1 cellular context compared by ENCODE assay signal in the genomic region with DNA sequence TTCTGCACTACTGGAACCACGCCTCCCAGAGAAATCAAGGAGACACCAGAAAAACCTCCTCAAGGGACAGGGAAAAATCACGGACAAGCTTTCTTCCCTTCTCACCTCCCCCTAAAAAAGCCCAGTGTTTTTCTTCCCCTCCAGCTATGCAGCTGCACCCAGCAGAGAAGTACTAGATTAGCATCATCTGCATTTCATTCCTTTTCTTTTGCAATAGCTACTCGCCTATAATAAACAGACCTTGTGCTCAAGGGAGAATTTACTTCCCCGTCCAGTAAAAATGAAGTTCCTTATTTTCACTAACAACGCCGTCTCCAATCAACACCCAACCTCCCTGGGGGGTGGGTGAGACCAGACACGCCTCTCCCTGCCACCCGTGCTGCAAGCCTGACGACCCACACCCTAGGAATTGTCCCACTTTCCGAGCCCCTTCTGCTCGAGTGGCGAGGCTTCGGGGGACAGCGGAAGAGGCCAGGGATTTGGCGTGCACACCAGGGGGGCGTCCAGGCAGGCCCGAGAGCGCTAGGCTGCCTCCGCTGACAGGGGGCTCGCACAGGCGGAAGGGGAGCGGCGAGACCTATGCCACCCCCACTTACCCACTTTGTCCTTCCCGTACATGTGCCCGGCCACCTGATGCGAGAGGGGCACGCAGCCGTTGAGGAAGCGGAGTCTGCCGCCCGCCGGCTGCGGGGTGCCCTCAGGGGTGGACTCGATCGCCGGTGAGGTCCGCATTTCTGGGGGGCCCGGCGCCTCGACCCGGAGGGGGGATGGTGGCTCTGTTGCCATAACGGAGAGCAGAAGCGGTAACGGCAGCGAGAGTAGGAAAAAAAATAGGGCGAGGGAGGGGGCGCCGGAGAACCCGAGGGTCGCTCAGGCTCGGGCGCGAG.
TF ChIP-seq lines count a peak whose summit lies in the region.

No MANE protein-coding gene starts in this region.

TF ChIP-seq in K562, 482 proteins besides CTCF, POLR2A, EP300 and RAD21 (continued from another document and continues in another):
- TF ChIP-seq, protein P1, sequence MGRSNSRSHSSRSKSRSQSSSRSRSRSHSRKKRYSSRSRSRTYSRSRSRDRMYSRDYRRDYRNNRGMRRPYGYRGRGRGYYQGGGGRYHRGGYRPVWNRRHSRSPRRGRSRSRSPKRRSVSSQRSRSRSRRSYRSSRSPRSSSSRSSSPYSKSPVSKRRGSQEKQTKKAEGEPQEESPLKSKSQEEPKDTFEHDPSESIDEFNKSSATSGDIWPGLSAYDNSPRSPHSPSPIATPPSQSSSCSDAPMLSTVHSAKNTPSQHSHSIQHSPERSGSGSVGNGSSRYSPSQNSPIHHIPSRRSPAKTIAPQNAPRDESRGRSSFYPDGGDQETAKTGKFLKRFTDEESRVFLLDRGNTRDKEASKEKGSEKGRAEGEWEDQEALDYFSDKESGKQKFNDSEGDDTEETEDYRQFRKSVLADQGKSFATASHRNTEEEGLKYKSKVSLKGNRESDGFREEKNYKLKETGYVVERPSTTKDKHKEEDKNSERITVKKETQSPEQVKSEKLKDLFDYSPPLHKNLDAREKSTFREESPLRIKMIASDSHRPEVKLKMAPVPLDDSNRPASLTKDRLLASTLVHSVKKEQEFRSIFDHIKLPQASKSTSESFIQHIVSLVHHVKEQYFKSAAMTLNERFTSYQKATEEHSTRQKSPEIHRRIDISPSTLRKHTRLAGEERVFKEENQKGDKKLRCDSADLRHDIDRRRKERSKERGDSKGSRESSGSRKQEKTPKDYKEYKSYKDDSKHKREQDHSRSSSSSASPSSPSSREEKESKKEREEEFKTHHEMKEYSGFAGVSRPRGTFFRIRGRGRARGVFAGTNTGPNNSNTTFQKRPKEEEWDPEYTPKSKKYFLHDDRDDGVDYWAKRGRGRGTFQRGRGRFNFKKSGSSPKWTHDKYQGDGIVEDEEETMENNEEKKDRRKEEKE (IDR thresholded peaks at IDR 0.05; ENCODE audit: borderline replicate concordance in 1 of 2, control insufficient read depth in 1 of 2, low read depth in 2 of 2, low read length in 1 of 2), result no peak
- TF ChIP-seq FOXA3 (CRISPR knock-in tag; conservative IDR thresholded peaks at IDR 0.05 in 1 of 2, IDR thresholded peaks at IDR 0.05 in 1 of 2) (no peak), EP400 (IDR thresholded peaks at IDR 0.05) (peak; percentile 39), NCOA1 (IDR thresholded peaks at IDR 0.05; ENCODE audit: low read depth) (peak; percentile 21; the same call in 1 of the 2 replicates), HNRNPL (IDR thresholded peaks at IDR 0.05; ENCODE audit: low read depth, low read length) (peak; percentile 85; the same call in 1 of the 2 replicates), HNRNPH1 (optimal IDR thresholded peaks at IDR 0.05; ENCODE audit: low read depth, low read length) (no peak), CHD1 (IDR thresholded peaks at IDR 0.05; ENCODE audit: low read length) (peak; percentile 61), NR2C2 (CRISPR knock-in tag; IDR thresholded peaks at IDR 0.05) (peak; percentile 24; the same call in 1 of the 2 replicates), NR2C2 (tag; IDR thresholded peaks at IDR 0.05) (peak; percentile 41; the same call in 1 of the 2 replicates), KLF13 (tag; IDR thresholded peaks at IDR 0.05; ENCODE audit: borderline replicate concordance, low read depth) (no peak), ELF1 (tag; IDR thresholded peaks at IDR 0.05) (0 out of 2 replicates have a peak, but pooled peaks have one; percentile 20), ZBTB7A (IDR thresholded peaks at IDR 0.05; ENCODE audit: borderline replicate concordance, control insufficient read depth, low read depth, low read length) (peak; percentile 48; the same call in 1 of the 2 replicates), PPARD (CRISPR knock-in tag; IDR thresholded peaks at IDR 0.05) (no peak), PHF8 (IDR thresholded peaks at IDR 0.05; ENCODE audit: borderline replicate concordance, low read length) (peak; percentile 52; the same call in 1 of the 2 replicates), HLTF (IDR thresholded peaks at IDR 0.05) (no peak), RBM14 (IDR thresholded peaks at IDR 0.05; ENCODE audit: borderline replicate concordance, insufficient read depth, low read depth, low read length) (no peak), ZNF79 (CRISPR knock-in tag; IDR thresholded peaks at IDR 0.05; ENCODE audit: low read depth) (no peak), PML (IDR thresholded peaks at IDR 0.05; ENCODE audit: low read length) (no peak), ZSCAN32 (CRISPR knock-in tag; IDR thresholded peaks at IDR 0.05) (no peak), ZNF263 (CRISPR knock-in tag; IDR thresholded peaks at IDR 0.05; ENCODE audit: borderline replicate concordance) (peak; percentile 52; the same call in 1 of the 2 replicates), KDM5B (IDR thresholded peaks at IDR 0.05; ENCODE audit: insufficient replicate concordance, low read depth, low read length) (no peak), ZNF175 (CRISPR knock-in tag; IDR thresholded peaks at IDR 0.05; ENCODE audit: low read depth) (no peak), EZH2 (IDR thresholded peaks at IDR 0.05; ENCODE audit: borderline replicate concordance, low read depth, low read length) (no peak), MTA1 (IDR thresholded peaks at IDR 0.05; ENCODE audit: borderline replicate concordance) (peak; percentile 12; the same call in 1 of the 2 replicates), BCL6 (CRISPR knock-in tag; IDR thresholded peaks at IDR 0.05) (no peak), RBM15 (IDR thresholded peaks at IDR 0.05; ENCODE audit: insufficient read depth, low read length) (no peak), RBM22 (IDR thresholded peaks at IDR 0.05; ENCODE audit: low read depth, low read length, poor library complexity, severe bottlenecking) (peak; percentile 50), CBX3 (IDR thresholded peaks at IDR 0.05; ENCODE audit: borderline replicate concordance in 1 of 2, low read length in 2 of 2) (no peak), PCBP2 (IDR thresholded peaks at IDR 0.05; ENCODE audit: low read depth, low read length, poor library complexity, severe bottlenecking) (no peak), KDM1A (IDR thresholded peaks at IDR 0.05) (peak; percentile 80 to 88), SETDB1 (IDR thresholded peaks at IDR 0.05; ENCODE audit: low read length) (no peak), RCOR1 (IDR thresholded peaks at IDR 0.05; ENCODE audit: borderline replicate concordance in 1 of 2, low read depth in 2 of 2, low read length in 2 of 2) (peak in 1 of 2 experiments; percentile 49; a peak in 1 of 4 replicates), TFAM (CRISPR knock-in tag; conservative IDR thresholded peaks at IDR 0.05) (no peak), SRSF3 (IDR thresholded peaks at IDR 0.05; ENCODE audit: insufficient read depth, low read length) (no peak), KAT8 (IDR thresholded peaks at IDR 0.05; ENCODE audit: low read depth) (no peak), FOXK2 (conservative IDR thresholded peaks at IDR 0.05 in 1 of 2, IDR thresholded peaks at IDR 0.05 in 1 of 2; ENCODE audit: low read depth in 2 of 2) (peak; percentile 19 to 69; a peak in 3 of 4 replicates), ETV1 (tag; conservative IDR thresholded peaks at IDR 0.05; ENCODE audit: low read depth) (0 out of 2 replicates have a peak, but pooled peaks have one; percentile 14), YBX1 (IDR thresholded peaks at IDR 0.05) (no peak), ZBED1 (IDR thresholded peaks at IDR 0.05) (0 out of 2 replicates have a peak, but pooled peaks have one; percentile 37), CREBBP (IDR thresholded peaks at IDR 0.05; ENCODE audit: low read depth, low read length) (no peak), SP1 (CRISPR knock-in tag; IDR thresholded peaks at IDR 0.05) (peak; percentile 56; the same call in 1 of the 2 replicates), ZNF184 (CRISPR knock-in tag; IDR thresholded peaks at IDR 0.05) (no peak), CEBPG (CRISPR knock-in tag; IDR thresholded peaks at IDR 0.05) (no peak), CEBPG (tag; conservative IDR thresholded peaks at IDR 0.05 in 1 of 2, IDR thresholded peaks at IDR 0.05 in 1 of 2) (peak in 1 of 2 experiments; percentile 57; a peak in 2 of 4 replicates)
- TF ChIP-seq, protein P2, sequence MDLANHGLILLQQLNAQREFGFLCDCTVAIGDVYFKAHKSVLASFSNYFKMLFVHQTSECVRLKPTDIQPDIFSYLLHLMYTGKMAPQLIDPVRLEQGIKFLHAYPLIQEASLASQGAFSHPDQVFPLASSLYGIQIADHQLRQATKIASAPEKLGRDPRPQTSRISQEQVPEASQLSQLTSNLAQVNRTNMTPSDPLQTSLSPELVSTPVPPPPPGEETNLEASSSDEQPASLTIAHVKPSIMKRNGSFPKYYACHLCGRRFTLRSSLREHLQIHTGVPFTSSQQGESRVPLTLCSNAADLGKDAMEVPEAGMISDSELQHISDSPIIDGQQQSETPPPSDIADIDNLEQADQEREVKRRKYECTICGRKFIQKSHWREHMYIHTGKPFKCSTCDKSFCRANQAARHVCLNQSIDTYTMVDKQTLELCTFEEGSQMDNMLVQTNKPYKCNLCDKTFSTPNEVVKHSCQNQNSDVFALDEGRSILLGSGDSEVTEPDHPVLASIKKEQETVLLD (IDR thresholded peaks at IDR 0.05), result 0 out of 2 replicates have a peak, but pooled peaks have one; percentile 39
- TF ChIP-seq, protein P3, sequence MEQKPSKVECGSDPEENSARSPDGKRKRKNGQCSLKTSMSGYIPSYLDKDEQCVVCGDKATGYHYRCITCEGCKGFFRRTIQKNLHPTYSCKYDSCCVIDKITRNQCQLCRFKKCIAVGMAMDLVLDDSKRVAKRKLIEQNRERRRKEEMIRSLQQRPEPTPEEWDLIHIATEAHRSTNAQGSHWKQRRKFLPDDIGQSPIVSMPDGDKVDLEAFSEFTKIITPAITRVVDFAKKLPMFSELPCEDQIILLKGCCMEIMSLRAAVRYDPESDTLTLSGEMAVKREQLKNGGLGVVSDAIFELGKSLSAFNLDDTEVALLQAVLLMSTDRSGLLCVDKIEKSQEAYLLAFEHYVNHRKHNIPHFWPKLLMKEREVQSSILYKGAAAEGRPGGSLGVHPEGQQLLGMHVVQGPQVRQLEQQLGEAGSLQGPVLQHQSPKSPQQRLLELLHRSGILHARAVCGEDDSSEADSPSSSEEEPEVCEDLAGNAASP (IDR thresholded peaks at IDR 0.05), result no peak
- TF ChIP-seq, protein P4, sequence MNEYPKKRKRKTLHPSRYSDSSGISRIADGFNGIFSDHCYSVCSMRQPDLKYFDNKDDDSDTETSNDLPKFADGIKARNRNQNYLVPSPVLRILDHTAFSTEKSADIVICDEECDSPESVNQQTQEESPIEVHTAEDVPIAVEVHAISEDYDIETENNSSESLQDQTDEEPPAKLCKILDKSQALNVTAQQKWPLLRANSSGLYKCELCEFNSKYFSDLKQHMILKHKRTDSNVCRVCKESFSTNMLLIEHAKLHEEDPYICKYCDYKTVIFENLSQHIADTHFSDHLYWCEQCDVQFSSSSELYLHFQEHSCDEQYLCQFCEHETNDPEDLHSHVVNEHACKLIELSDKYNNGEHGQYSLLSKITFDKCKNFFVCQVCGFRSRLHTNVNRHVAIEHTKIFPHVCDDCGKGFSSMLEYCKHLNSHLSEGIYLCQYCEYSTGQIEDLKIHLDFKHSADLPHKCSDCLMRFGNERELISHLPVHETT (CRISPR knock-in tag; conservative IDR thresholded peaks at IDR 0.05 in 1 of 2, IDR thresholded peaks at IDR 0.05 in 1 of 2), result peak in 1 of 2 experiments; percentile 53; a peak in 1 of 4 replicates
- TF ChIP-seq, protein P5, sequence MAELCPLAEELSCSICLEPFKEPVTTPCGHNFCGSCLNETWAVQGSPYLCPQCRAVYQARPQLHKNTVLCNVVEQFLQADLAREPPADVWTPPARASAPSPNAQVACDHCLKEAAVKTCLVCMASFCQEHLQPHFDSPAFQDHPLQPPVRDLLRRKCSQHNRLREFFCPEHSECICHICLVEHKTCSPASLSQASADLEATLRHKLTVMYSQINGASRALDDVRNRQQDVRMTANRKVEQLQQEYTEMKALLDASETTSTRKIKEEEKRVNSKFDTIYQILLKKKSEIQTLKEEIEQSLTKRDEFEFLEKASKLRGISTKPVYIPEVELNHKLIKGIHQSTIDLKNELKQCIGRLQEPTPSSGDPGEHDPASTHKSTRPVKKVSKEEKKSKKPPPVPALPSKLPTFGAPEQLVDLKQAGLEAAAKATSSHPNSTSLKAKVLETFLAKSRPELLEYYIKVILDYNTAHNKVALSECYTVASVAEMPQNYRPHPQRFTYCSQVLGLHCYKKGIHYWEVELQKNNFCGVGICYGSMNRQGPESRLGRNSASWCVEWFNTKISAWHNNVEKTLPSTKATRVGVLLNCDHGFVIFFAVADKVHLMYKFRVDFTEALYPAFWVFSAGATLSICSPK (IDR thresholded peaks at IDR 0.05; ENCODE audit: borderline replicate concordance), result no peak
- TF ChIP-seq, protein P6, sequence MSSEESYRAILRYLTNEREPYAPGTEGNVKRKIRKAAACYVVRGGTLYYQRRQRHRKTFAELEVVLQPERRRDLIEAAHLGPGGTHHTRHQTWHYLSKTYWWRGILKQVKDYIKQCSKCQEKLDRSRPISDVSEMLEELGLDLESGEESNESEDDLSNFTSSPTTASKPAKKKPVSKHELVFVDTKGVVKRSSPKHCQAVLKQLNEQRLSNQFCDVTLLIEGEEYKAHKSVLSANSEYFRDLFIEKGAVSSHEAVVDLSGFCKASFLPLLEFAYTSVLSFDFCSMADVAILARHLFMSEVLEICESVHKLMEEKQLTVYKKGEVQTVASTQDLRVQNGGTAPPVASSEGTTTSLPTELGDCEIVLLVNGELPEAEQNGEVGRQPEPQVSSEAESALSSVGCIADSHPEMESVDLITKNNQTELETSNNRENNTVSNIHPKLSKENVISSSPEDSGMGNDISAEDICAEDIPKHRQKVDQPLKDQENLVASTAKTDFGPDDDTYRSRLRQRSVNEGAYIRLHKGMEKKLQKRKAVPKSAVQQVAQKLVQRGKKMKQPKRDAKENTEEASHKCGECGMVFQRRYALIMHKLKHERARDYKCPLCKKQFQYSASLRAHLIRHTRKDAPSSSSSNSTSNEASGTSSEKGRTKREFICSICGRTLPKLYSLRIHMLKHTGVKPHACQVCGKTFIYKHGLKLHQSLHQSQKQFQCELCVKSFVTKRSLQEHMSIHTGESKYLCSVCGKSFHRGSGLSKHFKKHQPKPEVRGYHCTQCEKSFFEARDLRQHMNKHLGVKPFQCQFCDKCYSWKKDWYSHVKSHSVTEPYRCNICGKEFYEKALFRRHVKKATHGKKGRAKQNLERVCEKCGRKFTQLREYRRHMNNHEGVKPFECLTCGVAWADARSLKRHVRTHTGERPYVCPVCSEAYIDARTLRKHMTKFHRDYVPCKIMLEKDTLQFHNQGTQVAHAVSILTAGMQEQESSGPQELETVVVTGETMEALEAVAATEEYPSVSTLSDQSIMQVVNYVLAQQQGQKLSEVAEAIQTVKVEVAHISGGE (CRISPR knock-in tag; IDR thresholded peaks at IDR 0.05), result 0 out of 6 replicates have a peak, but pooled peaks of 1 of the 3 experiments have one; percentile 27
